Comparison of ENCODE assay signal across 10 cellular contexts in genomic region chr3:106345353-106346027, GRCh38.
A peak's percentile ranks its signal among the peaks of the same experiment; 100 is the strongest.
DNase-seq lines count a peak whose midpoint lies in the region; ATAC-seq lines count a peak whose summit lies in the region.
"Had no signal": no experiment of that assay in that cellular context is flagged by ENCODE, and none has a peak within 500 bp of the region (broad histone marks: within the 10 kb centered on the region; RNA-seq: fewer than 3 reads in every experiment).

No MANE protein-coding gene starts in this region.

- H2BK120ac ChIP-seq in neuronal stem cell (ENCODE audit: low read depth, low read length) = no peak overlapping the region

- no peak overlapping the region for H3K14ac ChIP-seq in neuronal stem cell (ENCODE audit: low read length)

- no peak overlapping the region for H3K9ac ChIP-seq in neuronal stem cell (ENCODE audit: low read depth, low read length, poor library complexity)

- H3K36me3 ChIP-seq in MG63 (no peaks in the 10 kb centered on the region), neuronal stem cell (replicated peaks in 1 of 2; ENCODE audit: control insufficient read depth in 2 of 2, insufficient read depth in 2 of 2, low read length in 2 of 2) (no peaks in the 10 kb centered on the region)

- H3K4me2 ChIP-seq in neuronal stem cell (ENCODE audit: insufficient read depth, low read length, poor library complexity, severe bottlenecking) = no peak overlapping the region

- H4K91ac ChIP-seq in neuronal stem cell (ENCODE audit: low read depth, low read length, poor library complexity) = no peak overlapping the region

- no peak overlapping the region for H2BK5ac ChIP-seq in neuronal stem cell (ENCODE audit: low read length)

- no peaks in the 10 kb centered on the region for H3K79me1 ChIP-seq in neuronal stem cell (ENCODE audit: low read depth, low read length)

- H3K18ac ChIP-seq in neuronal stem cell (ENCODE audit: low read length) = no peak overlapping the region

- H3K4me3 ChIP-seq in MG63 (no peak overlapping the region), neuronal stem cell (ENCODE audit: low read length in 2 of 2) (no peak overlapping the region)

- no peak overlapping the region for H3K27ac ChIP-seq in neuronal stem cell (replicated peaks; ENCODE audit: low read length)

- no peak overlapping the region for H2BK15ac ChIP-seq in neuronal stem cell (ENCODE audit: low read length)

- H2AK5ac ChIP-seq in neuronal stem cell (ENCODE audit: low read depth, low read length) = no peak overlapping the region

- DNase-seq in AML-193 (lab: John Stamatoyannopoulos, UW) = peak; percentile 13 to 21
- peak; percentile 58 for DNase-seq in MG63
- peak; percentile 29 for DNase-seq in brain pericyte (ENCODE audit: low read depth, low spot score)
- no peak for DNase-seq in neuronal stem cell (ENCODE audit: low spot score)
- DNase-seq in NCI-H774 (lab: John Stamatoyannopoulos, UW) = no peak
- DNase-seq in mesenteric fat pad (ENCODE audit: low spot score) = no peak
- no peak for DNase-seq in NCI-H2227 (lab: John Stamatoyannopoulos, UW; ENCODE audit: unreplicated experiment)
- DNase-seq: activated CD4-positive, alpha-beta T cell treated with anti-CD3 and anti-CD28 coated beads, Interleukin-2, amount 10 ng/mL, durations not matched to agents 7 days and 5 days; NCI-H1436 treated with DMSO at 0.1 percent for 48 hours had no signal

- H2BK12ac ChIP-seq in neuronal stem cell (ENCODE audit: low read length) = no peak overlapping the region

- H3K9me3 ChIP-seq in MG63 = no peaks in the 10 kb centered on the region
- H3K9me3 ChIP-seq in neuronal stem cell (replicated peaks in 1 of 2; ENCODE audit: control insufficient read depth in 2 of 2, insufficient read depth in 1 of 2, low read depth in 1 of 2, low read length in 2 of 2) = no peaks in the 10 kb centered on the region

- ATAC-seq in GM21786 (IDR thresholded peaks at IDR 0.05; ENCODE audit: unreplicated experiment) = no peak

- WGBS in neuronal stem cell (ENCODE audit: extremely low coverage in 2 of 2, insufficient read length in 2 of 2, insufficient replicate concordance in 1 of 2), 2 donors = no CpG with 5 or more reads among the region's 5 CpGs

- no peak overlapping the region for H3K23ac ChIP-seq in neuronal stem cell (ENCODE audit: low read depth, low read length, poor library complexity)

- H3K4me1 ChIP-seq in neuronal stem cell (ENCODE audit: control insufficient read depth in 2 of 2, insufficient read depth in 1 of 2, low read depth in 1 of 2, low read length in 2 of 2) = no peaks in the 10 kb centered on the region

- no peak overlapping the region for H4K8ac ChIP-seq in neuronal stem cell (ENCODE audit: low read depth, low read length)

- H2AFZ ChIP-seq in neuronal stem cell (ENCODE audit: low read length) = peak overlapping the region; percentile 70

- H3K4ac ChIP-seq in neuronal stem cell (ENCODE audit: low read length) = no peak overlapping the region

- H3K27me3 ChIP-seq in MG63 (no peaks in the 10 kb centered on the region), neuronal stem cell (ENCODE audit: control insufficient read depth in 3 of 3, insufficient read depth in 3 of 3, low read depth in 1 of 3, low read length in 3 of 3) (no peaks in the 10 kb centered on the region)

Comparison
In these comparisons a context has a peak if more than half of its experiments do, and no peak if none do; other contexts are left out.
1. DNase-seq: peak in AML-193 (2 of 2), MG63 (single experiment) and brain pericyte (single experiment); none in neuronal stem cell (single experiment), NCI-H774 (single experiment), mesenteric fat pad (single experiment) and NCI-H2227 (single experiment).